In genomic region chr15:75641603-75642002, GRCh38 we compare ENCODE assay signal across 1 cellular context.
TF ChIP-seq lines count a peak whose summit lies in the region.

No MANE protein-coding gene starts in this region.

TF ChIP-seq in HepG2, 621 proteins besides CTCF, POLR2A, EP300 and RAD21 (continued from another document and continues in another):
- no peak for TF ChIP-seq ZNF674 (CRISPR knock-in tag; IDR thresholded peaks at IDR 0.05; ENCODE audit: low read depth)
- TF ChIP-seq PAWR (CRISPR knock-in tag; IDR thresholded peaks at IDR 0.05; ENCODE audit: borderline replicate concordance), result no peak
- TF ChIP-seq NFIC (IDR thresholded peaks at IDR 0.05; ENCODE audit: low read length), result no peak
- TF ChIP-seq, protein P1, sequence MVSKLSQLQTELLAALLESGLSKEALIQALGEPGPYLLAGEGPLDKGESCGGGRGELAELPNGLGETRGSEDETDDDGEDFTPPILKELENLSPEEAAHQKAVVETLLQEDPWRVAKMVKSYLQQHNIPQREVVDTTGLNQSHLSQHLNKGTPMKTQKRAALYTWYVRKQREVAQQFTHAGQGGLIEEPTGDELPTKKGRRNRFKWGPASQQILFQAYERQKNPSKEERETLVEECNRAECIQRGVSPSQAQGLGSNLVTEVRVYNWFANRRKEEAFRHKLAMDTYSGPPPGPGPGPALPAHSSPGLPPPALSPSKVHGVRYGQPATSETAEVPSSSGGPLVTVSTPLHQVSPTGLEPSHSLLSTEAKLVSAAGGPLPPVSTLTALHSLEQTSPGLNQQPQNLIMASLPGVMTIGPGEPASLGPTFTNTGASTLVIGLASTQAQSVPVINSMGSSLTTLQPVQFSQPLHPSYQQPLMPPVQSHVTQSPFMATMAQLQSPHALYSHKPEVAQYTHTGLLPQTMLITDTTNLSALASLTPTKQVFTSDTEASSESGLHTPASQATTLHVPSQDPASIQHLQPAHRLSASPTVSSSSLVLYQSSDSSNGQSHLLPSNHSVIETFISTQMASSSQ (IDR thresholded peaks at IDR 0.05; ENCODE audit: low read depth), result no peak
- TF ChIP-seq, protein P1 (CRISPR knock-in tag; IDR thresholded peaks at IDR 0.05; ENCODE audit: borderline replicate concordance), result no peak
- no peak for TF ChIP-seq LRRFIP1 (CRISPR knock-in tag; conservative IDR thresholded peaks at IDR 0.05)
- no peak for TF ChIP-seq CHD2 (IDR thresholded peaks at IDR 0.05; ENCODE audit: low read depth, low read length)
- TF ChIP-seq, protein P2, sequence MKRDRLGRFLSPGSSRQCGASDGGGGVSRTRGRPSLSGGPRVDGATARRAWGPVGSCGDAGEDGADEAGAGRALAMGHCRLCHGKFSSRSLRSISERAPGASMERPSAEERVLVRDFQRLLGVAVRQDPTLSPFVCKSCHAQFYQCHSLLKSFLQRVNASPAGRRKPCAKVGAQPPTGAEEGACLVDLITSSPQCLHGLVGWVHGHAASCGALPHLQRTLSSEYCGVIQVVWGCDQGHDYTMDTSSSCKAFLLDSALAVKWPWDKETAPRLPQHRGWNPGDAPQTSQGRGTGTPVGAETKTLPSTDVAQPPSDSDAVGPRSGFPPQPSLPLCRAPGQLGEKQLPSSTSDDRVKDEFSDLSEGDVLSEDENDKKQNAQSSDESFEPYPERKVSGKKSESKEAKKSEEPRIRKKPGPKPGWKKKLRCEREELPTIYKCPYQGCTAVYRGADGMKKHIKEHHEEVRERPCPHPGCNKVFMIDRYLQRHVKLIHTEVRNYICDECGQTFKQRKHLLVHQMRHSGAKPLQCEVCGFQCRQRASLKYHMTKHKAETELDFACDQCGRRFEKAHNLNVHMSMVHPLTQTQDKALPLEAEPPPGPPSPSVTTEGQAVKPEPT (CRISPR knock-in tag; IDR thresholded peaks at IDR 0.05; ENCODE audit: low read depth), result no peak
- no peak for TF ChIP-seq ZNF563 (CRISPR knock-in tag; IDR thresholded peaks at IDR 0.05)
- peak; percentile 72; the same call in 1 of the 2 replicates for TF ChIP-seq ZNF362 (CRISPR knock-in tag; IDR thresholded peaks at IDR 0.05; ENCODE audit: borderline replicate concordance)
- TF ChIP-seq CHD4 (IDR thresholded peaks at IDR 0.05; ENCODE audit: borderline replicate concordance, low read length), result no peak
- TF ChIP-seq PLRG1 (conservative IDR thresholded peaks at IDR 0.05), result no peak
- peak; percentile 58; the same call in 1 of the 2 replicates for TF ChIP-seq ZBTB3 (CRISPR knock-in tag; IDR thresholded peaks at IDR 0.05; ENCODE audit: borderline replicate concordance, low read depth)
- TF ChIP-seq ZNF790 (CRISPR knock-in tag; IDR thresholded peaks at IDR 0.05; ENCODE audit: borderline replicate concordance), result no peak
- peak; percentile 75 for TF ChIP-seq FOXP4 (CRISPR knock-in tag; IDR thresholded peaks at IDR 0.05)
- TF ChIP-seq ZNF430 (CRISPR knock-in tag; IDR thresholded peaks at IDR 0.05), result no peak
- no peak; the same call in 1 of the 2 replicates for TF ChIP-seq ZNF556 (CRISPR knock-in tag; IDR thresholded peaks at IDR 0.05; ENCODE audit: borderline replicate concordance)
- TF ChIP-seq ZNF879 (CRISPR knock-in tag; IDR thresholded peaks at IDR 0.05), result no peak
- TF ChIP-seq PHF8 (CRISPR knock-in tag; IDR thresholded peaks at IDR 0.05), result no peak
- TF ChIP-seq ZNF691 (CRISPR knock-in tag; IDR thresholded peaks at IDR 0.05; ENCODE audit: borderline replicate concordance, low read depth), result no peak
- TF ChIP-seq FOXO1 (CRISPR knock-in tag; IDR thresholded peaks at IDR 0.05), result no peak
- TF ChIP-seq DNMT1 (CRISPR knock-in tag; IDR thresholded peaks at IDR 0.05), result no peak
- TF ChIP-seq PATZ1 (CRISPR knock-in tag; IDR thresholded peaks at IDR 0.05), result no peak
- TF ChIP-seq GABPA (IDR thresholded peaks at IDR 0.05; ENCODE audit: low read depth, low read length), result no peak
- peak; percentile 80 for TF ChIP-seq GABPA (CRISPR knock-in tag; IDR thresholded peaks at IDR 0.05; ENCODE audit: low read depth)
- no peak for TF ChIP-seq ZNF350 (CRISPR knock-in tag; IDR thresholded peaks at IDR 0.05; ENCODE audit: borderline replicate concordance, low read depth)
- TF ChIP-seq, protein P3, sequence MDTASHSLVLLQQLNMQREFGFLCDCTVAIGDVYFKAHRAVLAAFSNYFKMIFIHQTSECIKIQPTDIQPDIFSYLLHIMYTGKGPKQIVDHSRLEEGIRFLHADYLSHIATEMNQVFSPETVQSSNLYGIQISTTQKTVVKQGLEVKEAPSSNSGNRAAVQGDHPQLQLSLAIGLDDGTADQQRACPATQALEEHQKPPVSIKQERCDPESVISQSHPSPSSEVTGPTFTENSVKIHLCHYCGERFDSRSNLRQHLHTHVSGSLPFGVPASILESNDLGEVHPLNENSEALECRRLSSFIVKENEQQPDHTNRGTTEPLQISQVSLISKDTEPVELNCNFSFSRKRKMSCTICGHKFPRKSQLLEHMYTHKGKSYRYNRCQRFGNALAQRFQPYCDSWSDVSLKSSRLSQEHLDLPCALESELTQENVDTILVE (CRISPR knock-in tag; IDR thresholded peaks at IDR 0.05), result no peak
- TF ChIP-seq ZNF672 (CRISPR knock-in tag; IDR thresholded peaks at IDR 0.05), result no peak
- TF ChIP-seq ZNF639 (CRISPR knock-in tag; conservative IDR thresholded peaks at IDR 0.05), result no peak
- TF ChIP-seq, protein P4, sequence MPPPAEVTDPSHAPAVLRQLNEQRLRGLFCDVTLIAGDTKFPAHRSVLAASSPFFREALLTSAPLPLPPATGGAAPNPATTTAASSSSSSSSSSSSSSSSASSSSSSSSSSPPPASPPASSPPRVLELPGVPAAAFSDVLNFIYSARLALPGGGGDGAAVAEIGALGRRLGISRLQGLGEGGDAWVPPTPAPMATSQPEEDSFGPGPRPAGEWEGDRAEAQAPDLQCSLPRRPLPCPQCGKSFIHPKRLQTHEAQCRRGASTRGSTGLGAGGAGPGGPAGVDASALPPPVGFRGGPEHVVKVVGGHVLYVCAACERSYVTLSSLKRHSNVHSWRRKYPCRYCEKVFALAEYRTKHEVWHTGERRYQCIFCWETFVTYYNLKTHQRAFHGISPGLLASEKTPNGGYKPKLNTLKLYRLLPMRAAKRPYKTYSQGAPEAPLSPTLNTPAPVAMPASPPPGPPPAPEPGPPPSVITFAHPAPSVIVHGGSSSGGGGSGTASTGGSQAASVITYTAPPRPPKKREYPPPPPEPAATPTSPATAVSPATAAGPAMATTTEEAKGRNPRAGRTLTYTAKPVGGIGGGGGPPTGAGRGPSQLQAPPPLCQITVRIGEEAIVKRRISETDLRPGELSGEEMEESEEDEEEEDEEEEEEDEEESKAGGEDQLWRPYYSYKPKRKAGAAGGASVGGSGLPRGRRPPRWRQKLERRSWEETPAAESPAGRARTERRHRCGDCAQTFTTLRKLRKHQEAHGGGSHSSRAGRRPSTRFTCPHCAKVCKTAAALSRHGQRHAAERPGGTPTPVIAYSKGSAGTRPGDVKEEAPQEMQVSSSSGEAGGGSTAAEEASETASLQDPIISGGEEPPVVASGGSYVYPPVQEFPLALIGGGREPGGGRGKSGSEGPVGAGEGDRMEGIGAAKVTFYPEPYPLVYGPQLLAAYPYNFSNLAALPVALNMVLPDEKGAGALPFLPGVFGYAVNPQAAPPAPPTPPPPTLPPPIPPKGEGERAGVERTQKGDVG (CRISPR knock-in tag; IDR thresholded peaks at IDR 0.05; ENCODE audit: borderline replicate concordance), result no peak
- TF ChIP-seq ZNF670 (CRISPR knock-in tag; IDR thresholded peaks at IDR 0.05; ENCODE audit: borderline replicate concordance), result no peak
- no peak for TF ChIP-seq ZBTB1 (CRISPR knock-in tag; IDR thresholded peaks at IDR 0.05; ENCODE audit: borderline replicate concordance)
- TF ChIP-seq SRSF1 (optimal IDR thresholded peaks at IDR 0.05; ENCODE audit: low read depth, low read length), result no peak
- TF ChIP-seq HDAC1 (CRISPR knock-in tag; IDR thresholded peaks at IDR 0.05), result 0 out of 2 replicates have a peak, but pooled peaks have one; percentile 7
- no peak for TF ChIP-seq ZNF883 (CRISPR knock-in tag; IDR thresholded peaks at IDR 0.05; ENCODE audit: not compliant biosample characterization)
- TF ChIP-seq ZFP90 (CRISPR knock-in tag; IDR thresholded peaks at IDR 0.05; ENCODE audit: borderline replicate concordance), result no peak
- no peak for TF ChIP-seq HCFC1 (IDR thresholded peaks at IDR 0.05; ENCODE audit: low read depth, low read length)
- TF ChIP-seq, protein P5, sequence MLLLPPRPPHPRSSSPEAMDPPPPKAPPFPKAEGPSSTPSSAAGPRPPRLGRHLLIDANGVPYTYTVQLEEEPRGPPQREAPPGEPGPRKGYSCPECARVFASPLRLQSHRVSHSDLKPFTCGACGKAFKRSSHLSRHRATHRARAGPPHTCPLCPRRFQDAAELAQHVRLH (CRISPR knock-in tag; IDR thresholded peaks at IDR 0.05; ENCODE audit: borderline replicate concordance, low read depth), result no peak
- TF ChIP-seq ZNF713 (CRISPR knock-in tag; IDR thresholded peaks at IDR 0.05), result no peak
- TF ChIP-seq SMAD9 (CRISPR knock-in tag; IDR thresholded peaks at IDR 0.05), result no peak
- TF ChIP-seq RFX1 (IDR thresholded peaks at IDR 0.05), result no peak
